ENCODE assay signal across 26 cellular contexts in the genomic region with DNA sequence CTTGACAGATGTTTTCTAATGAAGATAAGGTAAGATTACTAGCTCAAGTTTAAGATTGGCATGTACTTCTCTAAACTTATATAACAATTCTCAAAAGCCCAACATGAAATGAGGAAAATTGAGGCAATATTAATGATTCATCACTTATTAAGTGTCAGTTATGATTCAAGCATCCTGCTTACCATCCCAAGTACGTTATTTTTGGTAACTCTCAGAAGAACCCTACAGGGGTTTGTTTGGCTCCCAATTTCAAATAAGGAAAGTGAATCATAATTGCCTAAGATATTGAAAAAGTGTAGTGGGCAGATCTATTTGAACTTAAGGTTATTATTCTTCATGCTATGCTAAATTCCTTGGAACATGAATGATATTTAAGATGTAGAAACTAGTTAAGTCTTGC.
A peak's percentile ranks its signal among the peaks of the same experiment; 100 is the strongest.
DNase-seq lines count a peak whose midpoint lies in the region; ATAC-seq, FAIRE-seq and TF ChIP-seq lines count a peak whose summit lies in the region.
"Had no signal": no experiment of that assay in that cellular context is flagged by ENCODE, and none has a peak within 500 bp of the region (broad histone marks: within the 10 kb centered on the region; RNA-seq: fewer than 3 reads in every experiment).

No MANE protein-coding gene starts in this region.

- H3K27me3 ChIP-seq in bronchial epithelial cell (ENCODE audit: control insufficient read depth, insufficient read depth, low read length), result no peaks in the 10 kb centered on the region
- H3K27me3 ChIP-seq in keratinocyte (ENCODE audit: control insufficient read depth, extremely low read depth, insufficient read depth, low read length), result no peaks in the 10 kb centered on the region
- H3K27me3 ChIP-seq: BE2C; BLaER1 treated with 17β-estradiol and CSF1 and Interleukin-3, amounts not matched to agents 10 nM and 100 nM had no signal

- H3K4me3 ChIP-seq in bronchial epithelial cell (ENCODE audit: low read depth, low read length) (no peak overlapping the region), epithelial cell of esophagus (ENCODE audit: low read length) (no peak overlapping the region), fibroblast of the aortic adventitia (ENCODE audit: low read depth, low read length) (no peak overlapping the region), keratinocyte (ENCODE audit: control insufficient read depth in 2 of 3, extremely low read depth in 1 of 3, insufficient read depth in 2 of 3, low read depth in 1 of 3, low read length in 3 of 3) (no peak overlapping the region), OCI-LY7 (ENCODE audit: low read depth, low read length, poor library complexity, severe bottlenecking) (no peak overlapping the region)
- H3K4me3 ChIP-seq: A549; BLaER1 treated with 17β-estradiol and CSF1 and Interleukin-3, amounts not matched to agents 10 nM and 100 nM; HAP-1 had no signal

- BruUV-seq in OCI-LY7 (replicated peaks; lab: Mats Ljungman, UMichigan), result no TSS peak

- H3K4me2 ChIP-seq in keratinocyte (ENCODE audit: control insufficient read depth, extremely low read depth, insufficient read depth, low read depth, low read length), result peak overlapping the region; percentile 12
- H3K4me2 ChIP-seq in OCI-LY7 (ENCODE audit: low read length), result no peak overlapping the region
- H3K4me2 ChIP-seq: A549; BLaER1 treated with 17β-estradiol and CSF1 and Interleukin-3, amounts not matched to agents 10 nM and 100 nM had no signal

- H4K20me1 ChIP-seq in keratinocyte (ENCODE audit: control insufficient read depth, extremely low read depth, insufficient read depth, low read length), result no peaks in the 10 kb centered on the region
- no peaks in the 10 kb centered on the region for H4K20me1 ChIP-seq in OCI-LY7 (ENCODE audit: insufficient read depth, low read length)
- H4K20me1 ChIP-seq: BLaER1 treated with 17β-estradiol and CSF1 and Interleukin-3, amounts not matched to agents 10 nM and 100 nM had no signal

- POLR2A ChIA-PET in OCI-LY7 (lab: Charles Lee), result no interaction called here

- H3K9me1 ChIP-seq in keratinocyte (ENCODE audit: control insufficient read depth, extremely low read depth, insufficient read depth, low read length), result no peaks in the 10 kb centered on the region

- no peak overlapping the region for H2AFZ ChIP-seq in keratinocyte (ENCODE audit: control insufficient read depth, low read length)
- H2AFZ ChIP-seq in OCI-LY7 (ENCODE audit: low read length), result no peak overlapping the region

- no peak overlapping the region for H3K9ac ChIP-seq in keratinocyte (ENCODE audit: control insufficient read depth, extremely low read depth, insufficient read depth, low read length)
- H3K9ac ChIP-seq: BLaER1 treated with 17β-estradiol and CSF1 and Interleukin-3, amounts not matched to agents 10 nM and 100 nM had no signal

- no peak for ATAC-seq in GM21360 (IDR thresholded peaks at IDR 0.05; ENCODE audit: unreplicated experiment)
- no peak for ATAC-seq in left ventricle myocardium superior
- ATAC-seq: A549 had no signal

- H3K9me2 ChIP-seq in OCI-LY7 (ENCODE audit: insufficient read depth, low read length), result no peaks in the 10 kb centered on the region

- H3K36me3 ChIP-seq in bronchial epithelial cell (ENCODE audit: control insufficient read depth, insufficient read depth, low read length), result no peaks in the 10 kb centered on the region
- no peaks in the 10 kb centered on the region for H3K36me3 ChIP-seq in keratinocyte (ENCODE audit: control insufficient read depth in 2 of 2, extremely low read depth in 1 of 2, insufficient read depth in 2 of 2, low read length in 2 of 2)
- no peaks in the 10 kb centered on the region for H3K36me3 ChIP-seq in OCI-LY7 (ENCODE audit: insufficient read depth, low read length)
- H3K36me3 ChIP-seq: BE2C; BLaER1 treated with 17β-estradiol and CSF1 and Interleukin-3, amounts not matched to agents 10 nM and 100 nM; HAP-1 had no signal

- peak overlapping the region; percentile 65 for H3K27ac ChIP-seq in keratinocyte (ENCODE audit: control insufficient read depth, insufficient read depth, low read length)
- no peak overlapping the region for H3K27ac ChIP-seq in OCI-LY7 (ENCODE audit: low read depth, low read length, poor library complexity, severe bottlenecking)
- H3K27ac ChIP-seq: A549; BLaER1 treated with 17β-estradiol and CSF1 and Interleukin-3, amounts not matched to agents 10 nM and 100 nM had no signal

- intact Hi-C loops in left ventricle myocardium superior (cut with micrococcal nuclease), result no loop called here
- intact Hi-C loops in OCI-LY7 (cut with micrococcal nuclease; ENCODE audit: unreplicated experiment), result no loop called here

- no peak for TF ChIP-seq CTCF in bronchial epithelial cell (IDR thresholded peaks at IDR 0.05; ENCODE audit: insufficient read depth, low read length, severe bottlenecking)
- TF ChIP-seq CTCF in epithelial cell of esophagus (IDR thresholded peaks at IDR 0.05; ENCODE audit: insufficient read depth, low read depth, low read length, missing control alignments), result no peak
- TF ChIP-seq CTCF in fibroblast of the aortic adventitia (IDR thresholded peaks at IDR 0.05; ENCODE audit: insufficient read depth, low read length), result no peak
- TF ChIP-seq CTCF in keratinocyte (optimal IDR thresholded peaks at IDR 0.05 in 1 of 3, IDR thresholded peaks at IDR 0.05 in 1 of 3, conservative IDR thresholded peaks at IDR 0.05 in 1 of 3; ENCODE audit: extremely low read depth in 1 of 3, insufficient read depth in 2 of 3, low read length in 3 of 3), result no peak
- TF ChIP-seq CTCF in OCI-LY7 (conservative IDR thresholded peaks at IDR 0.05; ENCODE audit: low read length), result no peak

- no peaks in the 10 kb centered on the region for H3K79me2 ChIP-seq in keratinocyte (ENCODE audit: control insufficient read depth, insufficient read depth, low read length)
- H3K79me2 ChIP-seq in OCI-LY7 (ENCODE audit: insufficient read depth, low read depth, low read length), result no peaks in the 10 kb centered on the region

- CTCF ChIA-PET in OCI-LY7 (lab: Charles Lee; ENCODE audit: unreplicated experiment), result no interaction called here

- dilution Hi-C loops in keratinocyte (cut with MboI; ENCODE audit: extremely low pct_ligation_motif_present, low sequenced_read_pairs), result no loop called here

- H3K9me3 ChIP-seq in keratinocyte (ENCODE audit: control insufficient read depth, low read depth, low read length) (no peaks in the 10 kb centered on the region), OCI-LY7 (ENCODE audit: low read length) (no peaks in the 10 kb centered on the region)
- H3K9me3 ChIP-seq: A549; BE2C; BLaER1 treated with 17β-estradiol and CSF1 and Interleukin-3, amounts not matched to agents 10 nM and 100 nM; HAP-1 had no signal

- DNase-seq in bronchial epithelial cell (ENCODE audit: low read depth), result peak; percentile 59
- peak; percentile 55 for DNase-seq in epithelial cell of esophagus (ENCODE audit: low read depth)
- peak; percentile 21 for DNase-seq in fibroblast of the aortic adventitia (ENCODE audit: low read depth)
- DNase-seq in keratinocyte (ENCODE audit: low read depth, low spot score), result peak; percentile 36
- no peak for DNase-seq in left ventricle myocardium superior
- DNase-seq in OCI-M1 (lab: John Stamatoyannopoulos, UW), result no peak
- no peak for DNase-seq in OCI-LY7 (ENCODE audit: low spot score)
- DNase-seq: 8988T; ACHN; AML-193; BE2C; Calu3; CD4-positive, alpha-beta T cell; CD8-positive, alpha-beta memory T cell; DMS53; DMS79 treated with DMSO at 0.1 percent for 48 hours; GF-D8; GOT3; HFFc6 had no signal

- no peak for FAIRE-seq in bronchial epithelial cell (lab: Jason Lieb, UNC)
- FAIRE-seq in keratinocyte (lab: Jason Lieb, UNC), result peak; percentile 48
- FAIRE-seq: A549, GM12891, GM18507, H54 had no signal

- H3K4me1 ChIP-seq in keratinocyte (ENCODE audit: control insufficient read depth, extremely low read depth, insufficient read depth, low read length) (peaks cover 28% of the 10 kb centered on the region), OCI-LY7 (ENCODE audit: insufficient read depth, low read length, poor library complexity, severe bottlenecking) (no peaks in the 10 kb centered on the region)
- H3K4me1 ChIP-seq: A549 had no signal

Comparison
In these comparisons a context has a peak if more than half of its experiments do, and no peak if none do; other contexts are left out.
1. DNase-seq: peak in bronchial epithelial cell (single experiment), epithelial cell of esophagus (single experiment), fibroblast of the aortic adventitia (single experiment) and keratinocyte (single experiment); none in left ventricle myocardium superior (single experiment), OCI-M1 (single experiment) and OCI-LY7 (single experiment).